ENCODE assay signal across 19 cellular contexts in genomic region chr18:5884375-5884774, GRCh38. TPM values are rescaled to one million over a fixed set of nuclear protein-coding genes. Genes with fewer than 3 reads are reported as not detected.
A peak's percentile ranks its signal among the peaks of the same experiment; 100 is the strongest.
DNase-seq lines count a peak whose midpoint lies in the region; ATAC-seq and TF ChIP-seq lines count a peak whose summit lies in the region.
"Had no signal": no experiment of that assay in that cellular context is flagged by ENCODE, and none has a peak within 500 bp of the region (broad histone marks: within the 10 kb centered on the region; RNA-seq: fewer than 3 reads in every experiment).

No MANE protein-coding gene starts in this region.

- no peak overlapping the region for H3K4me3 ChIP-seq in upper lobe of left lung
- H3K4me3 ChIP-seq: SJCRH30 had no signal

- TF ChIP-seq POLR2A in upper lobe of left lung (IDR thresholded peaks at IDR 0.05) = no peak

- H3K36me3 ChIP-seq in upper lobe of left lung = no peaks in the 10 kb centered on the region
- H3K36me3 ChIP-seq: SJCRH30 had no signal

- 79 to 88% methylated on average over 1 of the region's 1 CpG for WGBS in upper lobe of left lung, 2 donors

- H3K27ac ChIP-seq in upper lobe of left lung = no peak overlapping the region
- H3K27ac ChIP-seq: C4-2B, RWPE1, SJCRH30 had no signal

- TF ChIP-seq CTCF in upper lobe of left lung (IDR thresholded peaks at IDR 0.05) = no peak

- DNase-seq in upper lobe of left lung (no peak), NCI-H2171 (lab: John Stamatoyannopoulos, UW) (no peak), HuH-7.5 (ENCODE audit: low spot score) (no peak)
- DNase-seq: COR-L47, DMS153, H7, NCI-H1417, NCI-H1930, NCI-H524, OCI-M1, SJCRH30, SW 1271 had no signal

- H3K9me3 ChIP-seq in upper lobe of left lung = no peaks in the 10 kb centered on the region
- H3K9me3 ChIP-seq: SJCRH30 had no signal

- H3K27me3 ChIP-seq in upper lobe of left lung = no peaks in the 10 kb centered on the region
- H3K27me3 ChIP-seq: SJCRH30 had no signal

- no peak for TF ChIP-seq EP300 in upper lobe of left lung (IDR thresholded peaks at IDR 0.05)

- no peaks in the 10 kb centered on the region for H3K4me1 ChIP-seq in upper lobe of left lung
- H3K4me1 ChIP-seq: SJCRH30 had no signal

- ATAC-seq in GM18502 (IDR thresholded peaks at IDR 0.05; ENCODE audit: poor library complexity, unreplicated experiment) (peak; percentile 89), GM19351 (IDR thresholded peaks at IDR 0.05; ENCODE audit: unreplicated experiment) (peak; percentile 87), HG02885 (IDR thresholded peaks at IDR 0.05; ENCODE audit: poor library complexity, unreplicated experiment) (peak; percentile 77), HG03565 (IDR thresholded peaks at IDR 0.05; ENCODE audit: unreplicated experiment) (peak; percentile 79), upper lobe of left lung (ENCODE audit: low FRiP score in 2 of 2) (no peak), HG03521 (IDR thresholded peaks at IDR 0.05; ENCODE audit: unreplicated experiment) (no peak)

RNA-seq across cellular contexts. Expression of gene TMEM200C, which starts 10.9 kb away (rescaled TPM):
- total RNA-seq in upper lobe of left lung = under 1 TPM in 4 of 6 donors, not detected in 2; under 0.01 to 0.44 (median 0.28) TPM
- total RNA-seq: SJCRH30 had no signal

Comparison
In these comparisons a context has a peak if more than half of its experiments do, and no peak if none do; other contexts are left out.
1. ATAC-seq: peak in GM18502 (single experiment), GM19351 (single experiment), HG02885 (single experiment) and HG03565 (single experiment); none in upper lobe of left lung (0 of 2) and HG03521 (single experiment).